13 cellular contexts compared by ENCODE assay signal in genomic region chr11:117185739-117186430, GRCh38. TPM values are rescaled to one million over a fixed set of nuclear protein-coding genes. Genes with fewer than 3 reads are reported as not detected.
DNase-seq lines count a peak whose midpoint lies in the region; ATAC-seq and TF ChIP-seq lines count a peak whose summit lies in the region.
"Had no signal": no experiment of that assay in that cellular context is flagged by ENCODE, and none has a peak within 500 bp of the region (broad histone marks: within the 10 kb centered on the region; RNA-seq: fewer than 3 reads in every experiment).

No MANE protein-coding gene starts in this region.

- ATAC-seq in HG03095 (IDR thresholded peaks at IDR 0.05; ENCODE audit: unreplicated experiment) (peak; percentile 47), left lobe of liver (no peak)
- ATAC-seq: Panc1 had no signal

- CTCF ChIA-PET in GM10248 (lab: Yijun Ruan, JAX) = interaction anchor here (0.7 to 1.2 kb wide), 2 partner anchors 24 to 40 kb away, joined by 3 to 6 read pairs; no protein-coding TSS in a partner anchor

- DNase-seq in GM10248 (ENCODE audit: extremely low spot score) (peak; percentile 65), neural crest cell (ENCODE audit: low read depth, low spot score) (no peak), NCI-H510A (lab: John Stamatoyannopoulos, UW) (no peak), left lobe of liver (ENCODE audit: low spot score) (no peak), HPDE6-E6E7 (ENCODE audit: extremely low spot score) (no peak)
- DNase-seq in activated naive CD8-positive, alpha-beta T cell treated with anti-CD3 and anti-CD28 coated beads for 36 hours = no peak
- DNase-seq in activated naive CD4-positive, alpha-beta T cell (lab: John Stamatoyannopoulos, UW) = no peak
- DNase-seq: Calu3, NCI-H1930, retina had no signal

- POLR2A ChIA-PET in GM10248 (lab: Yijun Ruan, JAX) = interaction anchor here (0.6 kb wide), 2 partner anchors 17 to 389 kb away, joined by 4 to 6 read pairs; no protein-coding TSS in a partner anchor

- H3K4me3 Mint-ChIP-seq in activated naive CD8-positive, alpha-beta T cell treated with anti-CD3 and anti-CD28 coated beads for 36 hours = no peak overlapping the region
- no peak overlapping the region for H3K4me3 Mint-ChIP-seq in neural crest cell
- H3K4me3 Mint-ChIP-seq: activated naive CD4-positive, alpha-beta T cell treated with anti-CD3 and anti-CD28 coated beads, Interleukin-2, amount 50 U/mL, for 24 hours had no signal

- TF ChIP-seq CTCF in GM10248 (IDR thresholded peaks at IDR 0.05; ENCODE audit: control extremely low read depth, extremely low read depth, low read depth, missing control alignments) = no peak
- no peak for TF ChIP-seq CTCF in neural crest cell (conservative IDR thresholded peaks at IDR 0.05)

- peak overlapping the region; percentile 38 for H3K27ac Mint-ChIP-seq in activated naive CD8-positive, alpha-beta T cell treated with anti-CD3 and anti-CD28 coated beads for 36 hours
- peak overlapping the region; percentile 58 for H3K27ac Mint-ChIP-seq in neural crest cell (ENCODE audit: unreplicated experiment)
- H3K27ac Mint-ChIP-seq: activated naive CD4-positive, alpha-beta T cell treated with anti-CD3 and anti-CD28 coated beads, Interleukin-2, amount 50 U/mL, for 24 hours had no signal

- peaks cover 6% of the 10 kb centered on the region for H3K4me1 Mint-ChIP-seq in activated naive CD8-positive, alpha-beta T cell treated with anti-CD3 and anti-CD28 coated beads for 36 hours
- H3K4me1 Mint-ChIP-seq in neural crest cell = peaks cover 11% of the 10 kb centered on the region

- no peaks in the 10 kb centered on the region for H3K9me3 Mint-ChIP-seq in activated naive CD8-positive, alpha-beta T cell treated with anti-CD3 and anti-CD28 coated beads for 36 hours
- H3K9me3 Mint-ChIP-seq in neural crest cell = no peaks in the 10 kb centered on the region
- H3K9me3 Mint-ChIP-seq: activated naive CD4-positive, alpha-beta T cell treated with anti-CD3 and anti-CD28 coated beads, Interleukin-2, amount 50 U/mL, for 24 hours had no signal

- H3K27me3 Mint-ChIP-seq in activated naive CD8-positive, alpha-beta T cell treated with anti-CD3 and anti-CD28 coated beads for 36 hours = no peaks in the 10 kb centered on the region
- no peaks in the 10 kb centered on the region for H3K27me3 Mint-ChIP-seq in neural crest cell (ENCODE audit: low read depth)
- H3K27me3 Mint-ChIP-seq: activated naive CD4-positive, alpha-beta T cell treated with anti-CD3 and anti-CD28 coated beads, Interleukin-2, amount 50 U/mL, for 24 hours had no signal

- peaks cover 2% of the 10 kb centered on the region for H3K36me3 Mint-ChIP-seq in activated naive CD8-positive, alpha-beta T cell treated with anti-CD3 and anti-CD28 coated beads for 36 hours
- no peaks in the 10 kb centered on the region for H3K36me3 Mint-ChIP-seq in neural crest cell (ENCODE audit: low read depth)
- H3K36me3 Mint-ChIP-seq: activated naive CD4-positive, alpha-beta T cell treated with anti-CD3 and anti-CD28 coated beads, Interleukin-2, amount 50 U/mL, for 24 hours had no signal

RNA-seq across cellular contexts. Expression of gene SIDT2, which starts 7.3 kb away (rescaled TPM):
- total RNA-seq in activated naive CD8-positive, alpha-beta T cell treated with anti-CD3 and anti-CD28 coated beads for 36 hours = 1 to 10 TPM; 8.0 to 8.7 TPM
- total RNA-seq in neural crest cell (33.5 and 37.6 TPM in 2 replicates), left lobe of liver (56.6 TPM)

RNA-seq across cellular contexts. Expression of gene TAGLN, which starts 13.3 kb away (rescaled TPM):
- 1 to 10 TPM; 2.0 TPM for total RNA-seq in activated naive CD8-positive, alpha-beta T cell treated with anti-CD3 and anti-CD28 coated beads for 36 hours
- total RNA-seq in neural crest cell = 6.4 and 7.7 TPM in 2 replicates
- 67.3 TPM for total RNA-seq in left lobe of liver

RNA-seq across cellular contexts. Expression of gene PAFAH1B2, which starts 41.8 kb away (rescaled TPM):
- 10 to 100 TPM; 67.5 to 67.6 TPM for total RNA-seq in activated naive CD8-positive, alpha-beta T cell treated with anti-CD3 and anti-CD28 coated beads for 36 hours
- total RNA-seq in neural crest cell (132 and 134 TPM in 2 replicates), left lobe of liver (23.5 TPM)

RNA-seq across cellular contexts. Expression of gene PCSK7, which starts 46.0 kb away (rescaled TPM):
- total RNA-seq in activated naive CD8-positive, alpha-beta T cell treated with anti-CD3 and anti-CD28 coated beads for 36 hours = 10 to 100 TPM; 85.0 to 85.9 TPM
- 49.7 and 53.1 TPM in 2 replicates for total RNA-seq in neural crest cell
- 26.5 TPM for total RNA-seq in left lobe of liver

RNA-seq across cellular contexts. Expression of gene RNF214, which starts 46.6 kb away (rescaled TPM):
- total RNA-seq in activated naive CD8-positive, alpha-beta T cell treated with anti-CD3 and anti-CD28 coated beads for 36 hours = 10 to 100 TPM; 16.6 to 17.3 TPM
- total RNA-seq in neural crest cell (47.2 and 47.5 TPM in 2 replicates), left lobe of liver (10.7 TPM)
